In genomic region chr10:44424298-44424697, GRCh38 we compare ENCODE assay signal across 15 cellular contexts. TPM values are rescaled to one million over a fixed set of nuclear protein-coding genes. Genes with fewer than 3 reads are reported as not detected.
DNase-seq lines count a peak whose midpoint lies in the region; ATAC-seq and TF ChIP-seq lines count a peak whose summit lies in the region.
"Had no signal": no experiment of that assay in that cellular context is flagged by ENCODE, and none has a peak within 500 bp of the region (broad histone marks: within the 10 kb centered on the region; RNA-seq: fewer than 3 reads in every experiment).

No MANE protein-coding gene starts in this region.

- H2BK5ac ChIP-seq in H9 (ENCODE audit: insufficient read length, low read length): no peak overlapping the region

- DNase-seq in H9 (no peak), osteocyte (ENCODE audit: extremely low spot score, unreplicated experiment) (peak; percentile 60), SK-N-DZ (ENCODE audit: low spot score) (no peak), spleen (no peak)
- no peak for DNase-seq in activated T-cell treated with anti-CD3 and anti-CD28 coated beads, Interleukin-2, amount 50 U/mL, for 4 hours
- DNase-seq: CD8-positive, alpha-beta T cell; DMS53; GF-D8; IMR-90; KG1 had no signal

- no peak overlapping the region for H2AFZ ChIP-seq in H9 (ENCODE audit: low read length)

- no peaks in the 10 kb centered on the region; a peak in 1 of 7 replicates for H3K36me3 Mint-ChIP-seq in H9 (ENCODE audit: insufficient read depth in 1 of 3, low read depth in 3 of 3)
- H3K36me3 Mint-ChIP-seq in nephron (ENCODE audit: low read depth): no peaks in the 10 kb centered on the region
- no peaks in the 10 kb centered on the region for H3K36me3 Mint-ChIP-seq in osteocyte (ENCODE audit: unreplicated experiment)
- no peaks in the 10 kb centered on the region for H3K36me3 Mint-ChIP-seq in activated T-cell treated with anti-CD3 and anti-CD28 coated beads, Interleukin-2, amount 50 U/mL, for 4 hours (ENCODE audit: insufficient read depth)
- H3K36me3 Mint-ChIP-seq: CD14-positive monocyte; CD8-positive, alpha-beta T cell had no signal

- no peak overlapping the region for H3K4ac ChIP-seq in H9 (ENCODE audit: low read depth, low read length)

- no peak overlapping the region for H3K27ac ChIP-seq in H9 (ENCODE audit: insufficient read length, low read depth, low read length)
- no peak overlapping the region for H3K27ac ChIP-seq in spleen
- H3K27ac ChIP-seq: A549 had no signal

- no peak overlapping the region for H3K4me2 ChIP-seq in H9 (ENCODE audit: insufficient read depth, insufficient read length, low read length)
- H3K4me2 ChIP-seq: A549 had no signal

- H2BK120ac ChIP-seq in H9 (ENCODE audit: low read depth, low read length, poor library complexity, severe bottlenecking): no peak overlapping the region

- intact Hi-C loops in spleen (cut with DNase I; ENCODE audit: low total_unique reads): no loop called here

- H3K23me2 ChIP-seq in H9 (ENCODE audit: insufficient read length, low read depth, low read length, poor library complexity, severe bottlenecking): no peaks in the 10 kb centered on the region

- TF ChIP-seq CTCF in H9 (conservative IDR thresholded peaks at IDR 0.05): no peak
- TF ChIP-seq CTCF in nephron (IDR thresholded peaks at IDR 0.05; ENCODE audit: unreplicated experiment in 3 of 3): no peak
- no peak for TF ChIP-seq CTCF in osteocyte (IDR thresholded peaks at IDR 0.05)
- TF ChIP-seq CTCF in spleen (IDR thresholded peaks at IDR 0.05 in 8 of 11, conservative IDR thresholded peaks at IDR 0.05 in 3 of 11): no peak

- no peak for ATAC-seq in activated T-cell treated with anti-CD3 and anti-CD28 coated beads, Interleukin-2, amount 50 U/mL, for 4 hours
- ATAC-seq: A549; CD8-positive, alpha-beta T cell; GM12878 had no signal

- no CpG with 5 or more reads among the region's 5 CpGs for WGBS in H9 (ENCODE audit: extremely low coverage, insufficient read length, low lambda C conversion rate)
- 75 to 90% (median 85%) methylated on average over 5 of the region's 5 CpGs for whole genome bisulfite sequencing in spleen, 5 donors

- no peaks in the 10 kb centered on the region for H4K20me1 ChIP-seq in H9 (ENCODE audit: control insufficient read depth, insufficient read depth, insufficient read length)

- H3K9ac ChIP-seq in H9 (ENCODE audit: extremely low read depth, insufficient read length, low read length): no peak overlapping the region

- H3K14ac ChIP-seq in H9 (ENCODE audit: insufficient read depth, low read length): peak overlapping the region; percentile 35; the same call in 1 of the 2 replicates

- H3K27me3 ChIP-seq in H9 (ENCODE audit: insufficient read depth, low read length) (no peaks in the 10 kb centered on the region), spleen (replicated peaks in 1 of 7) (no peaks in the 10 kb centered on the region)

- H2BK15ac ChIP-seq in H9 (ENCODE audit: low read depth, low read length): no peak overlapping the region

- no peaks in the 10 kb centered on the region for H3K9me3 ChIP-seq in H9 (ENCODE audit: control insufficient read depth, low read depth, low read length)
- peaks cover 0 to 1% (median 0%) of the 10 kb centered on the region in 8 donors for H3K9me3 ChIP-seq in spleen
- H3K9me3 ChIP-seq: A549 had no signal

- H3K27me3 Mint-ChIP-seq in H9 (ENCODE audit: low read depth) (peaks cover 3% of the 10 kb centered on the region; the same call in 1 of the 2 replicates), nephron (ENCODE audit: low read depth) (peaks cover 36% of the 10 kb centered on the region), osteocyte (ENCODE audit: unreplicated experiment) (peaks cover 28% of the 10 kb centered on the region)
- H3K27me3 Mint-ChIP-seq in activated T-cell treated with anti-CD3 and anti-CD28 coated beads, Interleukin-2, amount 50 U/mL, for 4 hours (ENCODE audit: low read depth): no peaks in the 10 kb centered on the region

- peak overlapping the region in 1 of 3 experiments; percentile 68; a peak in 2 of 7 replicates for H3K27ac Mint-ChIP-seq in H9
- H3K27ac Mint-ChIP-seq in nephron: peak overlapping the region in 2 of 3 experiments; percentile 23 to 87
- H3K27ac Mint-ChIP-seq in osteocyte (ENCODE audit: unreplicated experiment): no peak overlapping the region
- H3K27ac Mint-ChIP-seq: CD14-positive monocyte; CD8-positive, alpha-beta T cell had no signal

- H3K4me1 Mint-ChIP-seq in H9 (peaks cover 0 to 5% of the 10 kb centered on the region in 2 experiments; a peak in 1 of 4 replicates), nephron (peaks cover 31% of the 10 kb centered on the region), osteocyte (ENCODE audit: unreplicated experiment) (peaks cover 9% of the 10 kb centered on the region)
- no peaks in the 10 kb centered on the region for H3K4me1 Mint-ChIP-seq in activated T-cell treated with anti-CD3 and anti-CD28 coated beads, Interleukin-2, amount 50 U/mL, for 4 hours (ENCODE audit: low read depth)
- H3K4me1 Mint-ChIP-seq: CD14-positive monocyte had no signal

- H3K9me3 Mint-ChIP-seq in H9 (peaks cover 5 to 11% of the 10 kb centered on the region in 2 experiments; a peak in 3 of 5 replicates), nephron (peaks cover 6% of the 10 kb centered on the region), osteocyte (ENCODE audit: unreplicated experiment) (peaks cover 8% of the 10 kb centered on the region)
- no peaks in the 10 kb centered on the region for H3K9me3 Mint-ChIP-seq in activated T-cell treated with anti-CD3 and anti-CD28 coated beads, Interleukin-2, amount 50 U/mL, for 4 hours
- H3K9me3 Mint-ChIP-seq: CD8-positive, alpha-beta T cell had no signal

- no peak for TF ChIP-seq POLR2A in spleen (IDR thresholded peaks at IDR 0.05)

- no peak overlapping the region for H3K4me3 Mint-ChIP-seq in H9
- no peak overlapping the region for H3K4me3 Mint-ChIP-seq in nephron
- no peak overlapping the region for H3K4me3 Mint-ChIP-seq in osteocyte (ENCODE audit: unreplicated experiment)
- no peak overlapping the region for H3K4me3 Mint-ChIP-seq in activated T-cell treated with anti-CD3 and anti-CD28 coated beads, Interleukin-2, amount 50 U/mL, for 4 hours
- H3K4me3 Mint-ChIP-seq: CD14-positive monocyte; CD8-positive, alpha-beta T cell had no signal

- no peaks in the 10 kb centered on the region for H3K79me1 ChIP-seq in H9 (ENCODE audit: insufficient read depth, low read depth, low read length, poor library complexity, severe bottlenecking)

- H2AK5ac ChIP-seq in H9 (ENCODE audit: insufficient read length, low read length): no peak overlapping the region

- H3K18ac ChIP-seq in H9 (ENCODE audit: insufficient read length, low read depth, low read length): no peak overlapping the region

- H3K4me3 ChIP-seq in spleen: no peak overlapping the region
- H3K4me3 ChIP-seq: A549, GM12878 had no signal

- no peak overlapping the region for H3K23ac ChIP-seq in H9 (ENCODE audit: insufficient read length, low read depth, low read length)

- no peak overlapping the region for H3K56ac ChIP-seq in H9 (ENCODE audit: insufficient read length, low read depth, low read length)

- H3K4me1 ChIP-seq in H9 (ENCODE audit: insufficient read depth, low read length) (no peaks in the 10 kb centered on the region), spleen (no peaks in the 10 kb centered on the region)
- H3K4me1 ChIP-seq: A549 had no signal

- H2BK20ac ChIP-seq in H9 (ENCODE audit: low read depth, low read length, poor library complexity, severe bottlenecking): no peak overlapping the region

- no peak overlapping the region for H4K5ac ChIP-seq in H9 (ENCODE audit: insufficient read length, low read depth, low read length)

- H4K91ac ChIP-seq in H9 (ENCODE audit: insufficient read length, low read depth, low read length): no peak overlapping the region

- H3T11ph ChIP-seq in H9 (ENCODE audit: low read length): no peak overlapping the region

- H3K36me3 ChIP-seq in spleen: no peaks in the 10 kb centered on the region

- no peak overlapping the region for H4K8ac ChIP-seq in H9 (replicated peaks; ENCODE audit: insufficient read length, low read depth, low read length)

- H2BK12ac ChIP-seq in H9 (ENCODE audit: insufficient read length, low read depth, low read length): no peak overlapping the region

- H3K79me2 ChIP-seq in H9 (ENCODE audit: insufficient read depth, low read length): no peaks in the 10 kb centered on the region

RNA-seq across cellular contexts. Expression of gene CXCL12, which starts 39.4 kb away (rescaled TPM):
- total RNA-seq in H9 (2021) (28.3 and 29.5 TPM in 2 replicates), osteocyte (153 and 169 TPM in 2 replicates), spleen (100 to 1,000 TPM; 262 to 549 (median 387) TPM)
- total RNA-seq in activated T-cell treated with anti-CD3 and anti-CD28 coated beads, Interleukin-2, amount 50 U/mL, for 4 hours: under 1 TPM in 2 of 3 donors, not detected in 1; 0.13 to 0.16 TPM
- 19.1 and 22.3 TPM in 2 replicates for polyA plus RNA-seq in SK-N-DZ (2014; cell fraction: cytosol; rRNA removed)
- 14.6 and 26.1 TPM in 2 replicates for polyA plus RNA-seq in SK-N-DZ (2014; cell fraction: nucleus; rRNA removed)
- 10 to 100 TPM; 22.7 to 64.5 (median 44.7) TPM for polyA plus RNA-seq in spleen
- total RNA-seq: CD8-positive, alpha-beta T cell; HT-29 had no signal
- polyA plus RNA-seq: CD14-positive monocyte had no signal

Comparison
In these comparisons a context has a peak if more than half of its experiments do, and no peak if none do; other contexts are left out.
1. RNA of gene CXCL12, which starts 39.4 kb away (total RNA-seq): 262 to 549 TPM in spleen, 153 to 169 TPM in osteocyte and 28.3 to 29.5 TPM in H9; 0.13 to 0.16 TPM in activated T-cell treated with anti-CD3 and anti-CD28 coated beads, Interleukin-2, amount 50 U/mL, for 4 hours; every median in the first group is over 10 times any median in the second.